In genomic region chr5:138952962-138953361, GRCh38 we compare ENCODE assay signal across 9 cellular contexts.
A peak's percentile ranks its signal among the peaks of the same experiment; 100 is the strongest.
DNase-seq lines count a peak whose midpoint lies in the region; ATAC-seq and TF ChIP-seq lines count a peak whose summit lies in the region.
"Had no signal": no experiment of that assay in that cellular context is flagged by ENCODE, and none has a peak within 500 bp of the region (broad histone marks: within the 10 kb centered on the region; RNA-seq: fewer than 3 reads in every experiment).

No MANE protein-coding gene starts in this region.

- no peak for TF ChIP-seq RAD21 in neural cell (conservative IDR thresholded peaks at IDR 0.05)

- ATAC-seq in HG03196 (IDR thresholded peaks at IDR 0.05; ENCODE audit: unreplicated experiment) (no peak), HG03520 (IDR thresholded peaks at IDR 0.05; ENCODE audit: unreplicated experiment) (no peak), HG03432 (IDR thresholded peaks at IDR 0.05; ENCODE audit: unreplicated experiment) (no peak)

- no peak for DNase-seq in MM.1S
- DNase-seq: activated CD8-positive, alpha-beta memory T cell treated with anti-CD3 and anti-CD28 coated beads, Interleukin-2, amount 10 ng/mL, durations not matched to agents 7 days and 5 days had no signal

- H3K27me3 ChIP-seq in BLaER1 (no peaks in the 10 kb centered on the region), duodenal mucosa (ENCODE audit: control insufficient read depth in 1 of 2, insufficient read depth in 2 of 2, low read length in 2 of 2) (no peaks in the 10 kb centered on the region), neural cell (ENCODE audit: insufficient read depth, low read depth, low read length) (no peaks in the 10 kb centered on the region), MM.1S (replicated peaks; ENCODE audit: insufficient read depth, low read length) (no peaks in the 10 kb centered on the region)

- no peak for TF ChIP-seq CTCF in neural cell (IDR thresholded peaks at IDR 0.05; ENCODE audit: poor library complexity, severe bottlenecking)
- TF ChIP-seq CTCF in MM.1S (IDR thresholded peaks at IDR 0.05; ENCODE audit: low read length): no peak

- no peaks in the 10 kb centered on the region for H3K36me3 ChIP-seq in BLaER1
- no peaks in the 10 kb centered on the region for H3K36me3 ChIP-seq in KOPT-K1 (ENCODE audit: insufficient read depth, low read length)
- peaks cover 8 to 13% of the 10 kb centered on the region in 2 donors for H3K36me3 ChIP-seq in duodenal mucosa (ENCODE audit: control insufficient read depth in 1 of 2, insufficient read depth in 2 of 2, low read length in 2 of 2)
- no peaks in the 10 kb centered on the region for H3K36me3 ChIP-seq in neural cell (ENCODE audit: insufficient read depth, low read length)
- H3K36me3 ChIP-seq in MM.1S (replicated peaks; ENCODE audit: insufficient read depth, low read length): no peaks in the 10 kb centered on the region

- H3K9ac ChIP-seq in BLaER1 (peak overlapping the region; percentile 75), duodenal mucosa (ENCODE audit: low read depth in 1 of 2, low read length in 2 of 2) (peak overlapping the region; percentile 30 to 32), neural cell (ENCODE audit: low read length) (no peak overlapping the region), MM.1S (ENCODE audit: low read length) (no peak overlapping the region)

- H3K79me2 ChIP-seq in neural cell (replicated peaks; ENCODE audit: insufficient read depth, low read length) (no peaks in the 10 kb centered on the region), MM.1S (ENCODE audit: low read length) (no peaks in the 10 kb centered on the region)

- no peaks in the 10 kb centered on the region for H3K9me2 ChIP-seq in neural cell (ENCODE audit: insufficient read depth, low read length)
- no peaks in the 10 kb centered on the region for H3K9me2 ChIP-seq in MM.1S (replicated peaks; ENCODE audit: insufficient read depth, low read length)

- no peaks in the 10 kb centered on the region for H4K20me1 ChIP-seq in BLaER1
- H4K20me1 ChIP-seq in neural cell (ENCODE audit: insufficient read depth): no peaks in the 10 kb centered on the region
- no peaks in the 10 kb centered on the region for H4K20me1 ChIP-seq in MM.1S (ENCODE audit: insufficient read depth, low read length)

- H3K4me1 ChIP-seq in BLaER1 (peaks cover 78% of the 10 kb centered on the region), duodenal mucosa (ENCODE audit: control insufficient read depth in 1 of 2, insufficient read depth in 2 of 2, low read length in 2 of 2) (peaks cover 20 to 27% of the 10 kb centered on the region in 2 donors), MM.1S (ENCODE audit: low read length) (no peaks in the 10 kb centered on the region)

- no peaks in the 10 kb centered on the region for H3F3A ChIP-seq in neural cell (ENCODE audit: insufficient read depth, low read length, poor library complexity, severe bottlenecking)
- no peaks in the 10 kb centered on the region for H3F3A ChIP-seq in MM.1S (ENCODE audit: insufficient read depth, low read length)

- H3K4me3 ChIP-seq in BLaER1: peak overlapping the region; percentile 26; the same call in 1 of the 2 replicates
- H3K4me3 ChIP-seq in duodenal mucosa (ENCODE audit: low read depth in 1 of 2, low read length in 2 of 2): peak overlapping the region; percentile 20 to 23
- H3K4me3 ChIP-seq in neural cell (ENCODE audit: low read length): peak overlapping the region; percentile 18
- H3K4me3 ChIP-seq in MM.1S (ENCODE audit: low read length): no peak overlapping the region

- peak overlapping the region; percentile 89 for H3K27ac ChIP-seq in BLaER1
- peak overlapping the region; percentile 33 for H3K27ac ChIP-seq in KOPT-K1 (ENCODE audit: low read depth, low read length, poor library complexity, severe bottlenecking)
- H3K27ac ChIP-seq in duodenal mucosa (ENCODE audit: low read depth, low read length): no peak overlapping the region
- H3K27ac ChIP-seq in neural cell (ENCODE audit: low read length): peak overlapping the region; percentile 40
- H3K27ac ChIP-seq in MM.1S (ENCODE audit: low read length): no peak overlapping the region

- no peak overlapping the region for H2AFZ ChIP-seq in neural cell (ENCODE audit: low read depth, low read length)
- H2AFZ ChIP-seq in MM.1S (ENCODE audit: low read length): no peak overlapping the region

- TF ChIP-seq EP300 in neural cell (conservative IDR thresholded peaks at IDR 0.05; ENCODE audit: poor library complexity, severe bottlenecking): no peak

- H3K9me3 ChIP-seq in BLaER1: no peaks in the 10 kb centered on the region
- H3K9me3 ChIP-seq in KOPT-K1 (ENCODE audit: insufficient read depth, low read length, poor library complexity, severe bottlenecking): no peaks in the 10 kb centered on the region
- no peaks in the 10 kb centered on the region for H3K9me3 ChIP-seq in duodenal mucosa (ENCODE audit: control insufficient read depth in 1 of 2, low read length in 2 of 2)
- no peaks in the 10 kb centered on the region for H3K9me3 ChIP-seq in neural cell (ENCODE audit: low read length)
- no peaks in the 10 kb centered on the region for H3K9me3 ChIP-seq in MM.1S (replicated peaks; ENCODE audit: insufficient read depth, low read length)

- H3K4me2 ChIP-seq in BLaER1 (peak overlapping the region; percentile 84), neural cell (ENCODE audit: low read length) (no peak overlapping the region), MM.1S (ENCODE audit: low read depth, low read length) (no peak overlapping the region)

TF ChIP-seq in neural cell, 6 proteins besides CTCF, POLR2A, EP300 and RAD21:
- TF ChIP-seq REST (IDR thresholded peaks at IDR 0.05; ENCODE audit: borderline replicate concordance) (no peak), SMC3 (conservative IDR thresholded peaks at IDR 0.05; ENCODE audit: poor library complexity) (no peak), EZH2 (IDR thresholded peaks at IDR 0.05; ENCODE audit: borderline replicate concordance, insufficient read depth, low read length, poor library complexity, severe bottlenecking) (no peak), TAF1 (IDR thresholded peaks at IDR 0.05; ENCODE audit: low read depth) (no peak), MXI1 (conservative IDR thresholded peaks at IDR 0.05; ENCODE audit: poor library complexity, severe bottlenecking) (no peak), POLR2AphosphoS5 (IDR thresholded peaks at IDR 0.05) (no peak)
TF ChIP-seq in neural cell: peak in this region for 0.

Comparison
In these comparisons a context has a peak if more than half of its experiments do, and no peak if none do; other contexts are left out.
1. H3K27ac ChIP-seq: peak in BLaER1 (single experiment), KOPT-K1 (single experiment) and neural cell (single experiment); none in duodenal mucosa (single experiment) and MM.1S (single experiment).
2. H3K9ac ChIP-seq: peak in BLaER1 (single experiment) and duodenal mucosa (2 of 2); none in neural cell (single experiment) and MM.1S (single experiment).